ENCODE assay signal across 24 cellular contexts in the genomic region with DNA sequence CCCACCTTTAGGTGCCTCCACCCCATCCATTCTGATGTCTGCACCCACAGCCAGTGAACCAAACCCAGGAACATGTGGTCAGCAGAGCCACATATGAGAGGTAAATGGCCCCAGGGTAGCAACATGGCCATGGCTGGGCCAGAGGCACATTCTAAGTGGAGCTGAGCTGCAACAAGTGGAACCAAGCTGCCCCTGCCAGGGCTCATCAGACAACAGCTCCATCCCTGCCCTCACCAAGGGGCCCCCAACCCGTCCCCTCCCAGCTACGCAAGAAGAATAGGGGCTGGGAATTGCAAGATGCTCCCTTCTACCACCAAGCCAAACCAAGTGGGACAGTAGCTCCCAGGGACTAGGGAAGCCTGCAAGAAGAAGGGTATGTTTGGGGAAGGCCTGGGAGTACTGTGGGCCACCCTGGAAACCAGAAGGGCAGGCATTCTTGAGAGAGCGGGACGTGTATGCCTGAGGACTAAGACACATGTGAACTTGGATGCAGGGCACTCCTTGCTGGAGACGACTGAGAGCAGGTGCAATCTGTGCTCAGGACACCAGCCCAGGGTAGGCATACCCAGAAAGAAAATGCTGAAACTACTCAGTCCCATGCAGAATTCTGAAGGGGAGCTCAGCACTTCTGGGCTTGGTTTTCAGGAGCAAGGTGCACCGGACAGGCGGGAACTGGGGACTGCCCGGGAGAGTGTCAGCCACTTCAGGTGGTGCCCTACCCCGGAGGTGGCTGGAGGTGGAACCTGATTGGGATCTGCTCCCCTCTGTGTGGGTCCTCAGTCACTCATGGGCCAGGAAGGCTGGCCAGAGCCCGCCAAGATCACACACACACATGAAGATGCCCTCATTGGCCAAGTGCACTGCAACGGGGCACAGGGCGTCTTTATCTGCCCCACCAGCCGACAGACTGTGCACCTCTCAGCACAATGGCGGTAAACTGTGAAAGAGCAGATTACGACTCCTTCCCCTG. TPM values are rescaled to one million over a fixed set of nuclear protein-coding genes. Genes with fewer than 3 reads are reported as not detected.
DNase-seq lines count a peak whose midpoint lies in the region; ATAC-seq and TF ChIP-seq lines count a peak whose summit lies in the region.
"Had no signal": no experiment of that assay in that cellular context is flagged by ENCODE, and none has a peak within 500 bp of the region (broad histone marks: within the 10 kb centered on the region; RNA-seq: fewer than 3 reads in every experiment).

No MANE protein-coding gene starts in this region.

- ATAC-seq in activated T-cell treated with anti-CD3 and anti-CD28 coated beads, Interleukin-2, amount 50 U/mL, for 4 hours: no peak
- ATAC-seq in mucosa of descending colon: no peak
- ATAC-seq in stimulated activated memory B cell treated with anti-CD40 and anti-IgM and Interleukin-4, amounts not matched to agents 10 μg/mL and 1 μg/mL and 100 μg/mL, for 72 hours: peak; percentile 4
- ATAC-seq: A549, HCT116, SK-N-SH treated with all-trans-retinoic acid at 6 μM for 48 hours had no signal

- H3K4me3 Mint-ChIP-seq in activated T-cell treated with anti-CD3 and anti-CD28 coated beads, Interleukin-2, amount 50 U/mL, for 4 hours: no peak overlapping the region
- H3K4me3 Mint-ChIP-seq in stimulated activated memory B cell treated with anti-CD40 and anti-IgM and Interleukin-4, amounts not matched to agents 10 μg/mL and 1 μg/mL and 100 μg/mL, for 72 hours: no peak overlapping the region
- H3K4me3 Mint-ChIP-seq: activated CD4-positive, alpha-beta T cell treated with anti-CD3 and anti-CD28 coated beads, Interleukin-2, amount 10 ng/mL, durations not matched to agents 24 days and 14 days had no signal

- H3K27me3 ChIP-seq in Karpas-422 (ENCODE audit: low read length): no peaks in the 10 kb centered on the region
- H3K27me3 ChIP-seq: BLaER1 had no signal

- no peaks in the 10 kb centered on the region for H3K4me1 Mint-ChIP-seq in activated T-cell treated with anti-CD3 and anti-CD28 coated beads, Interleukin-2, amount 50 U/mL, for 4 hours (ENCODE audit: low read depth)
- H3K4me1 Mint-ChIP-seq in stimulated activated memory B cell treated with anti-CD40 and anti-IgM and Interleukin-4, amounts not matched to agents 10 μg/mL and 1 μg/mL and 100 μg/mL, for 72 hours: no peaks in the 10 kb centered on the region
- H3K4me1 Mint-ChIP-seq: activated CD4-positive, alpha-beta T cell treated with anti-CD3 and anti-CD28 coated beads, Interleukin-2, amount 10 ng/mL, durations not matched to agents 24 days and 14 days had no signal

- H3K27ac ChIP-seq in coronary artery (no peak overlapping the region), Karpas-422 (ENCODE audit: low read length) (no peak overlapping the region)
- H3K27ac ChIP-seq: A549, BLaER1, esophagus muscularis mucosa, thoracic aorta had no signal

- no peaks in the 10 kb centered on the region for H3K36me3 Mint-ChIP-seq in activated T-cell treated with anti-CD3 and anti-CD28 coated beads, Interleukin-2, amount 50 U/mL, for 4 hours (ENCODE audit: insufficient read depth)
- no peaks in the 10 kb centered on the region for H3K36me3 Mint-ChIP-seq in stimulated activated memory B cell treated with anti-CD40 and anti-IgM and Interleukin-4, amounts not matched to agents 10 μg/mL and 1 μg/mL and 100 μg/mL, for 72 hours

- intact Hi-C loops in mucosa of descending colon (cut with DNase I, micrococcal nuclease): no loop called here

- no peak overlapping the region for H3K4me2 ChIP-seq in Karpas-422 (ENCODE audit: low read depth, low read length, poor library complexity, severe bottlenecking)
- H3K4me2 ChIP-seq: A549, BLaER1 had no signal

- peaks cover 12% of the 10 kb centered on the region for H3K27me3 Mint-ChIP-seq in activated T-cell treated with anti-CD3 and anti-CD28 coated beads, Interleukin-2, amount 50 U/mL, for 4 hours (ENCODE audit: low read depth)
- H3K27me3 Mint-ChIP-seq in stimulated activated memory B cell treated with anti-CD40 and anti-IgM and Interleukin-4, amounts not matched to agents 10 μg/mL and 1 μg/mL and 100 μg/mL, for 72 hours: peaks cover 31% of the 10 kb centered on the region

- H3K9me3 Mint-ChIP-seq in activated T-cell treated with anti-CD3 and anti-CD28 coated beads, Interleukin-2, amount 50 U/mL, for 4 hours: no peaks in the 10 kb centered on the region
- H3K9me3 Mint-ChIP-seq in stimulated activated memory B cell treated with anti-CD40 and anti-IgM and Interleukin-4, amounts not matched to agents 10 μg/mL and 1 μg/mL and 100 μg/mL, for 72 hours: no peaks in the 10 kb centered on the region
- H3K9me3 Mint-ChIP-seq: activated CD4-positive, alpha-beta T cell treated with anti-CD3 and anti-CD28 coated beads, Interleukin-2, amount 10 ng/mL, durations not matched to agents 24 days and 14 days had no signal

- no peak overlapping the region for H3K4me3 ChIP-seq in coronary artery
- H3K4me3 ChIP-seq in mucosa of descending colon: no peak overlapping the region
- H3K4me3 ChIP-seq in Karpas-422 (ENCODE audit: low read length): no peak overlapping the region
- H3K4me3 ChIP-seq: A549, BLaER1, esophagus muscularis mucosa, thoracic aorta had no signal

- no peaks in the 10 kb centered on the region for H3K9me2 ChIP-seq in Karpas-422 (replicated peaks; ENCODE audit: insufficient read depth, low read length)

- no peak overlapping the region for H3K9ac ChIP-seq in Karpas-422 (ENCODE audit: low read length)
- H3K9ac ChIP-seq: BLaER1 had no signal

- H3K9me3 ChIP-seq in mucosa of descending colon: no peaks in the 10 kb centered on the region
- no peaks in the 10 kb centered on the region for H3K9me3 ChIP-seq in Karpas-422 (ENCODE audit: low read length)
- H3K9me3 ChIP-seq: A549, BLaER1, esophagus muscularis mucosa, thoracic aorta had no signal

- no peaks in the 10 kb centered on the region for H4K20me1 ChIP-seq in Karpas-422 (ENCODE audit: insufficient read depth, low read depth, low read length)
- H4K20me1 ChIP-seq: BLaER1 had no signal

- TF ChIP-seq CTCF in coronary artery (IDR thresholded peaks at IDR 0.05) (no peak), mucosa of descending colon (IDR thresholded peaks at IDR 0.05) (no peak)

- H3K27ac Mint-ChIP-seq in stimulated activated memory B cell treated with anti-CD40 and anti-IgM and Interleukin-4, amounts not matched to agents 10 μg/mL and 1 μg/mL and 100 μg/mL, for 72 hours: no peak overlapping the region
- H3K27ac Mint-ChIP-seq: activated CD4-positive, alpha-beta T cell treated with anti-CD3 and anti-CD28 coated beads, Interleukin-2, amount 10 ng/mL, durations not matched to agents 24 days and 14 days had no signal

- no peaks in the 10 kb centered on the region for H3K79me2 ChIP-seq in Karpas-422 (ENCODE audit: low read length)

- peak; percentile 6 for DNase-seq in activated T-cell treated with anti-CD3 and anti-CD28 coated beads, Interleukin-2, amount 50 U/mL, for 1 hour
- no peak for DNase-seq in activated T-cell treated with anti-CD3 and anti-CD28 coated beads, Interleukin-2, amount 50 U/mL, for 4 hours
- DNase-seq in coronary artery (ENCODE audit: low spot score) (peak; percentile 62), mucosa of descending colon (peak in 2 of 3 donors; percentile 11 to 27), DMS 273 treated with DMSO at 0.1 percent for 48 hours (lab: John Stamatoyannopoulos, UW) (no peak), Karpas-422 (no peak), NCI-H345 (lab: John Stamatoyannopoulos, UW) (no peak)
- DNase-seq: activated CD4-positive, alpha-beta T cell treated with anti-CD3 and anti-CD28 coated beads, Interleukin-2, amount 10 ng/mL, durations not matched to agents 24 days and 14 days; anterior cingulate cortex; Calu3; cerebellar nuclear complex; effector memory CD4-positive, alpha-beta T cell; NCI-H1048; NCI-H2029; NCI-H446 treated with DMSO at 0.1 percent for 48 hours; T-helper 9 cell had no signal

- H3K36me3 ChIP-seq in mucosa of descending colon (ENCODE audit: low read depth) (no peaks in the 10 kb centered on the region), Karpas-422 (ENCODE audit: insufficient read depth, low read length) (no peaks in the 10 kb centered on the region)
- H3K36me3 ChIP-seq: BLaER1, thoracic aorta had no signal

- H2AFZ ChIP-seq in Karpas-422 (ENCODE audit: low read length): no peak overlapping the region

- no peaks in the 10 kb centered on the region for H3K4me1 ChIP-seq in mucosa of descending colon (ENCODE audit: low read depth)
- H3K4me1 ChIP-seq in Karpas-422 (ENCODE audit: low read length): peaks cover 4% of the 10 kb centered on the region; the same call in 1 of the 2 replicates
- H3K4me1 ChIP-seq: A549, BLaER1 had no signal

RNA-seq across cellular contexts. Expression of a gene that starts 9.5 kb away (rescaled TPM):
- not detected for total RNA-seq in activated T-cell treated with anti-CD3 and anti-CD28 coated beads, Interleukin-2, amount 50 U/mL, for 4 hours
- total RNA-seq in mucosa of descending colon: 1 to 10 TPM in 2 of 3 donors, under 1 TPM in 1; 0.32 to 3.1 (median 1.2) TPM
- not detected in 2 replicates for total RNA-seq in Karpas-422 (2014; rRNA removed; shearing (Covaris generic); ENCODE audit: low replicate concordance)
- total RNA-seq: activated CD4-positive, alpha-beta T cell treated with anti-CD3 and anti-CD28 coated beads, Interleukin-2, amount 10 ng/mL, durations not matched to agents 24 days and 14 days; Calu3; LHCN-M2 had no signal

RNA-seq across cellular contexts. Expression of a gene that starts 23.8 kb away (rescaled TPM):
- total RNA-seq in activated T-cell treated with anti-CD3 and anti-CD28 coated beads, Interleukin-2, amount 50 U/mL, for 4 hours: not detected
- total RNA-seq in mucosa of descending colon: 1 to 10 TPM in 2 of 3 donors, under 1 TPM in 1; 0.87 to 4.6 (median 1.9) TPM
- total RNA-seq in Karpas-422 (2014; rRNA removed; shearing (Covaris generic); ENCODE audit: low replicate concordance): not detected in 2 replicates
- total RNA-seq: activated CD4-positive, alpha-beta T cell treated with anti-CD3 and anti-CD28 coated beads, Interleukin-2, amount 10 ng/mL, durations not matched to agents 24 days and 14 days; Calu3 had no signal

Comparison
In these comparisons a context has a peak if more than half of its experiments do, and no peak if none do; other contexts are left out.
1. DNase-seq: peak in activated T-cell treated with anti-CD3 and anti-CD28 coated beads, Interleukin-2, amount 50 U/mL, for 1 hour (single experiment), coronary artery (single experiment) and mucosa of descending colon (2 of 3); none in activated T-cell treated with anti-CD3 and anti-CD28 coated beads, Interleukin-2, amount 50 U/mL, for 4 hours (single experiment), DMS 273 treated with DMSO at 0.1 percent for 48 hours (single experiment), Karpas-422 (single experiment) and NCI-H345 (single experiment).